Comparison of ENCODE assay signal across 7 cellular contexts in genomic region chr1:76470166-76470565, GRCh38.
"Had no signal": no experiment of that assay in that cellular context is flagged by ENCODE, and none has a peak within 500 bp of the region (broad histone marks: within the 10 kb centered on the region; RNA-seq: fewer than 3 reads in every experiment).

No MANE protein-coding gene starts in this region.

- ATAC-seq: GM23338, HCT116 had no signal

- H3K36me3 ChIP-seq: HAP-1 had no signal

- H3K4me3 ChIP-seq: GM23338, HAP-1 had no signal

- H3K9me3 Mint-ChIP-seq: GM23338, H9 had no signal

- DNase-seq: GOT3, H7, H9, HFFc6 had no signal

- H3K4me1 ChIP-seq: HAP-1 had no signal

- H3K4me3 Mint-ChIP-seq: GM23338, H9, HFFc6 had no signal

- H3K9me3 ChIP-seq: HAP-1 had no signal

- H3K27ac Mint-ChIP-seq: GM23338, H9, HFFc6 had no signal

- H3K4me2 ChIP-seq: GM23338 had no signal

- H2AFZ ChIP-seq: GM23338 had no signal
